Comparison of ENCODE assay signal across 10 cellular contexts in genomic region chr17:72392056-72393010, GRCh38.
DNase-seq lines count a peak whose midpoint lies in the region; ATAC-seq and TF ChIP-seq lines count a peak whose summit lies in the region.
"Had no signal": no experiment of that assay in that cellular context is flagged by ENCODE, and none has a peak within 500 bp of the region (broad histone marks: within the 10 kb centered on the region; RNA-seq: fewer than 3 reads in every experiment).

No MANE protein-coding gene starts in this region.

- peak; percentile 35 for ATAC-seq in GM18867 (IDR thresholded peaks at IDR 0.05; ENCODE audit: unreplicated experiment)
- ATAC-seq in HG03354 (IDR thresholded peaks at IDR 0.05; ENCODE audit: poor library complexity, severe bottlenecking, unreplicated experiment), result peak; percentile 42
- peak; percentile 31 for ATAC-seq in activated B cell treated with CpG ODN at 0.5 μM for 24 hours (ENCODE audit: low read depth)
- ATAC-seq in gastrocnemius medialis, result peak; percentile 21 to 63

- in situ Hi-C loops in gastrocnemius medialis (cut with MboI; ENCODE audit: low sequenced_read_pairs in 4 of 4), result no loop called here

- H3K4me3 Mint-ChIP-seq in activated B cell treated with CpG ODN at 0.5 μM for 24 hours, result no peak overlapping the region

- no peaks in the 10 kb centered on the region for H3K27me3 ChIP-seq in gastrocnemius medialis
- H3K27me3 ChIP-seq: dorsolateral prefrontal cortex had no signal

- TF ChIP-seq POLR2A in gastrocnemius medialis (IDR thresholded peaks at IDR 0.05), result no peak

- no peaks in the 10 kb centered on the region for H3K9me3 Mint-ChIP-seq in activated B cell treated with CpG ODN at 0.5 μM for 24 hours

- CTCF ChIA-PET in activated B cell treated with CpG ODN at 0.5 μM for 24 hours (lab: Charles Lee), result no interaction called here

- H3K4me1 ChIP-seq in gastrocnemius medialis, result no peaks in the 10 kb centered on the region

- POLR2A ChIA-PET in activated B cell treated with CpG ODN at 0.5 μM for 24 hours (lab: Charles Lee), result no interaction called here

- H3K27ac ChIP-seq in gastrocnemius medialis, result no peak overlapping the region
- H3K27ac ChIP-seq: dorsolateral prefrontal cortex had no signal

- no peaks in the 10 kb centered on the region for H3K36me3 ChIP-seq in gastrocnemius medialis

- H3K36me3 Mint-ChIP-seq in activated B cell treated with CpG ODN at 0.5 μM for 24 hours (ENCODE audit: low read depth), result no peaks in the 10 kb centered on the region

- no peak overlapping the region for H3K4me3 ChIP-seq in gastrocnemius medialis
- H3K4me3 ChIP-seq: dorsolateral prefrontal cortex had no signal

- H3K27me3 Mint-ChIP-seq in activated B cell treated with CpG ODN at 0.5 μM for 24 hours, result no peaks in the 10 kb centered on the region

- H3K27ac Mint-ChIP-seq in activated B cell treated with CpG ODN at 0.5 μM for 24 hours, result no peak overlapping the region

- H3K4me1 Mint-ChIP-seq in activated B cell treated with CpG ODN at 0.5 μM for 24 hours, result peaks cover 4% of the 10 kb centered on the region

- no peaks in the 10 kb centered on the region for H3K9me3 ChIP-seq in gastrocnemius medialis

- DNase-seq in activated B cell treated with CpG ODN at 0.5 μM for 24 hours (no peak), gastrocnemius medialis (no peak), COLO829 (ENCODE audit: low spot score) (no peak), germinal center (ENCODE audit: low spot score) (no peak), ureter (ENCODE audit: low spot score) (no peak)
- DNase-seq: activated CD4-positive, alpha-beta T cell treated with anti-CD3 and anti-CD28 coated beads, Interleukin-2, amount 50 U/mL, for 4 hours; dorsolateral prefrontal cortex; NCI-H2171 had no signal

- TF ChIP-seq CTCF in activated B cell treated with CpG ODN at 0.5 μM for 24 hours (IDR thresholded peaks at IDR 0.05) (no peak), gastrocnemius medialis (IDR thresholded peaks at IDR 0.05 in 4 of 5, conservative IDR thresholded peaks at IDR 0.05 in 1 of 5) (no peak)

- intact Hi-C loops in activated B cell treated with CpG ODN at 0.5 μM for 24 hours (cut with micrococcal nuclease), result no loop called here
- intact Hi-C loops in gastrocnemius medialis (cut with DNase I; ENCODE audit: low total_unique reads), result no loop called here
